In genomic region chr21:45542242-45542666, GRCh38 we compare ENCODE assay signal across 8 cellular contexts. TPM values are rescaled to one million over a fixed set of nuclear protein-coding genes. Genes with fewer than 3 reads are reported as not detected.
DNase-seq lines count a peak whose midpoint lies in the region; ATAC-seq and TF ChIP-seq lines count a peak whose summit lies in the region.

TSS of gene SLC19A1 (minus strand) at chr21:45542440. CDS start at chr21:45537959, 4,481 bp downstream.

- H3K36me3 Mint-ChIP-seq in activated naive CD8-positive, alpha-beta T cell treated with anti-CD3 and anti-CD28 coated beads, Interleukin-2, amount 50 U/mL, for 24 hours (ENCODE audit: low read depth): peaks cover 10% of the 10 kb centered on the region

- H3K4me1 ChIP-seq in BE2C (0 out of 2 replicates have a peak, but pooled peaks cover 2% of the 10 kb centered on the region), left ventricle myocardium inferior (peaks cover 16% of the 10 kb centered on the region), prostate gland (replicated peaks) (peaks cover 4% of the 10 kb centered on the region), aorta (ENCODE audit: control insufficient read depth in 1 of 2, insufficient read depth in 2 of 2, low read length in 2 of 2) (no peaks in the 10 kb centered on the region)

- peaks cover 18% of the 10 kb centered on the region for H3K4me1 Mint-ChIP-seq in activated naive CD8-positive, alpha-beta T cell treated with anti-CD3 and anti-CD28 coated beads, Interleukin-2, amount 50 U/mL, for 24 hours

- H3K4me3 ChIP-seq in BE2C (ENCODE audit: low read depth, low read length) (peak within 1 kb of the TSS; percentile 66), left ventricle myocardium inferior (peak within 1 kb of the TSS; percentile 74), prostate gland (peak within 1 kb of the TSS; percentile 76 to 77), aorta (ENCODE audit: low read length in 2 of 2) (peak within 1 kb of the TSS; percentile 44 to 65)

- H3K36me3 ChIP-seq in BE2C (peaks cover 12% of the 10 kb centered on the region), left ventricle myocardium inferior (no peaks in the 10 kb centered on the region), prostate gland (no peaks in the 10 kb centered on the region), aorta (ENCODE audit: control insufficient read depth in 1 of 2, insufficient read depth in 2 of 2, low read length in 1 of 2) (no peaks in the 10 kb centered on the region)

- TF ChIP-seq POLR2A in GM19099 (IDR thresholded peaks at IDR 0.05; ENCODE audit: extremely low read depth, insufficient read length, low read depth): peak; percentile 60
- peak; percentile 18 for TF ChIP-seq POLR2A in prostate gland (IDR thresholded peaks at IDR 0.05)

- peak within 1 kb of the TSS; percentile 85 for H3K4me3 Mint-ChIP-seq in activated naive CD8-positive, alpha-beta T cell treated with anti-CD3 and anti-CD28 coated beads, Interleukin-2, amount 50 U/mL, for 24 hours

- peak within 1 kb of the TSS; percentile 88 for H3K27ac Mint-ChIP-seq in activated naive CD8-positive, alpha-beta T cell treated with anti-CD3 and anti-CD28 coated beads, Interleukin-2, amount 50 U/mL, for 24 hours

- H3K27me3 Mint-ChIP-seq in activated naive CD8-positive, alpha-beta T cell treated with anti-CD3 and anti-CD28 coated beads, Interleukin-2, amount 50 U/mL, for 24 hours: no peaks in the 10 kb centered on the region

- peak; percentile 66 for ATAC-seq in activated naive CD8-positive, alpha-beta T cell treated with anti-CD3 and anti-CD28 coated beads, Interleukin-2, amount 50 U/mL, for 24 hours
- peak; percentile 78 for ATAC-seq in aorta (ENCODE audit: low FRiP score)

- WGBS in prostate gland: 0% methylated on average over 2 of the region's 59 CpGs
- WGBS in aorta, 2 donors: 1 to 2% methylated on average over 10 to 59 of the region's 59 CpGs

- H3K9me3 ChIP-seq in BE2C (no peaks in the 10 kb centered on the region), left ventricle myocardium inferior (replicated peaks) (no peaks in the 10 kb centered on the region), prostate gland (no peaks in the 10 kb centered on the region), aorta (ENCODE audit: control insufficient read depth, low read length) (no peaks in the 10 kb centered on the region)

- intact Hi-C loops in left ventricle myocardium inferior (cut with micrococcal nuclease): no loop called here
- intact Hi-C loops in prostate gland (cut with DNase I): no loop called here
- intact Hi-C loops in aorta (cut with DNase I): no loop called here

- H3K27ac ChIP-seq in left ventricle myocardium inferior (replicated peaks): peak within 1 kb of the TSS; percentile 40
- H3K27ac ChIP-seq in prostate gland: peak within 1 kb of the TSS; percentile 66 to 67
- H3K27ac ChIP-seq in aorta (ENCODE audit: low read depth in 1 of 2, low read length in 2 of 2): no peak within 1 kb of the TSS

- no peak for TF ChIP-seq CTCF in BE2C (IDR thresholded peaks at IDR 0.05; ENCODE audit: low read depth, low read length)
- TF ChIP-seq CTCF in left ventricle myocardium inferior (IDR thresholded peaks at IDR 0.05; ENCODE audit: borderline replicate concordance): peak; percentile 61
- TF ChIP-seq CTCF in prostate gland (IDR thresholded peaks at IDR 0.05): peak; percentile 28 to 76 (median 69)

- H3K27me3 ChIP-seq in BE2C (no peaks in the 10 kb centered on the region), left ventricle myocardium inferior (ENCODE audit: low read depth) (no peaks in the 10 kb centered on the region), prostate gland (replicated peaks; ENCODE audit: insufficient read depth) (no peaks in the 10 kb centered on the region), aorta (ENCODE audit: control insufficient read depth in 1 of 2, insufficient read depth in 2 of 2, low read length in 1 of 2) (no peaks in the 10 kb centered on the region)

- DNase-seq in BE2C (peak; percentile 85), HUDEP-2 (lab: John Stamatoyannopoulos, UW; ENCODE audit: unreplicated experiment in 76 of 76) (peak in 55 of 76 experiments; percentile 12 to 80 (median 57)), SW480 (ENCODE audit: low spot score) (peak; percentile 37), left ventricle myocardium inferior (peak; percentile 76), prostate gland (ENCODE audit: low spot score) (peak; percentile 49), aorta (peak; percentile 80 to 90)
- DNase-seq in activated naive CD8-positive, alpha-beta T cell treated with anti-CD3 and anti-CD28 coated beads, Interleukin-2, amount 50 U/mL, for 24 hours: peak; percentile 80

- no peaks in the 10 kb centered on the region for H3K9me3 Mint-ChIP-seq in activated naive CD8-positive, alpha-beta T cell treated with anti-CD3 and anti-CD28 coated beads, Interleukin-2, amount 50 U/mL, for 24 hours

RNA-seq across cellular contexts. Expression of gene SLC19A1, which starts in this region (rescaled TPM):
- polyA plus RNA-seq in BE2C (2012; ENCODE audit: insufficient read depth, insufficient read length, low read depth): 63.1 TPM
- 4.9 TPM for total RNA-seq in left ventricle myocardium inferior
- 10 to 100 TPM; 12.2 to 15.5 TPM for total RNA-seq in prostate gland
- 1 to 10 TPM; 6.2 to 8.4 TPM for total RNA-seq in aorta
- 10 to 100 TPM in 1 of 2 donors, 1 to 10 TPM in 1; 4.5 to 32.5 TPM for polyA plus RNA-seq in aorta

Comparison
In these comparisons a context has a peak if more than half of its experiments do, and no peak if none do; other contexts are left out.
1. H3K27ac ChIP-seq: peak in left ventricle myocardium inferior (single experiment) and prostate gland (2 of 2); none in aorta (0 of 2).
2. Peak in every context shown above with its lines, with median percentiles within 50 percentile points of each other: DNase-seq and H3K4me3 ChIP-seq.